17 cellular contexts compared by ENCODE assay signal in genomic region chr16:31187808-31188189, GRCh38. TPM values are rescaled to one million over a fixed set of nuclear protein-coding genes. Genes with fewer than 3 reads are reported as not detected.
DNase-seq lines count a peak whose midpoint lies in the region; ATAC-seq and TF ChIP-seq lines count a peak whose summit lies in the region.
"Had no signal": no experiment of that assay in that cellular context is flagged by ENCODE, and none has a peak within 500 bp of the region (broad histone marks: within the 10 kb centered on the region; RNA-seq: fewer than 3 reads in every experiment).

No MANE protein-coding gene starts in this region.

- peaks cover 32 to 100% of the 10 kb centered on the region in 2 donors for H3K36me3 ChIP-seq in gastroesophageal sphincter

- no peak overlapping the region for H3K27ac ChIP-seq in gastroesophageal sphincter
- H3K27ac ChIP-seq: dorsolateral prefrontal cortex, thoracic aorta had no signal

- no peak for TF ChIP-seq CTCF in gastroesophageal sphincter (IDR thresholded peaks at IDR 0.05)

- H3K4me3 Mint-ChIP-seq in T-helper 17 cell (no peak overlapping the region), memory B cell (no peak overlapping the region)
- H3K4me3 Mint-ChIP-seq: activated T-helper 1 cell treated with anti-CD3 and anti-CD28 coated beads, Interleukin-12 subunit alpha, Interleukin-12 subunit beta, Interleukin-2, Interleukin-4 antibody, amounts not matched to agents 30 ng/mL and 10 ng/mL and 1 ng/mL, durations not matched to agents 14 hours and 24 hours and 36 hours had no signal

- peak; percentile 25 for TF ChIP-seq POLR2A in GM19193 (IDR thresholded peaks at IDR 0.05; ENCODE audit: extremely low read depth, insufficient read depth, insufficient read length)
- no peak for TF ChIP-seq POLR2A in gastroesophageal sphincter (IDR thresholded peaks at IDR 0.05)

- ATAC-seq in T-helper 17 cell (no peak), memory B cell (ENCODE audit: low read depth) (no peak), gastroesophageal sphincter (no peak), Right ventricle myocardium superior (ENCODE audit: poor library complexity) (no peak)
- ATAC-seq: left lobe of liver, PC-3 had no signal

- TF ChIP-seq EP300 in gastroesophageal sphincter (IDR thresholded peaks at IDR 0.05) = no peak

- no peak for DNase-seq in T-helper 17 cell
- DNase-seq in memory B cell (ENCODE audit: low spot score in 2 of 2) = no peak
- DNase-seq in NCI-H526 (lab: John Stamatoyannopoulos, UW) = no peak
- no peak for DNase-seq in Right ventricle myocardium superior
- DNase-seq: activated CD4-positive, CD25-positive, alpha-beta regulatory T cell; dorsolateral prefrontal cortex; MG63; NCI-H2029; NCI-H524; PC-3 had no signal

- H3K4me1 ChIP-seq in gastroesophageal sphincter = peaks cover 0 to 41% (median 9%) of the 10 kb centered on the region in 3 donors

- H3K27ac Mint-ChIP-seq in T-helper 17 cell (peak overlapping the region; percentile 99), memory B cell (peak overlapping the region; percentile 86)

- intact Hi-C loops in Right ventricle myocardium superior (cut with DNase I) = loop anchor here (10.0 kb wide), 1 partner anchor 257 kb away; the partner anchor contains the start of gene ZNF843

- H3K9me3 ChIP-seq in T-helper 17 cell (ENCODE audit: control insufficient read depth, low read length, poor library complexity, severe bottlenecking) (no peaks in the 10 kb centered on the region), gastroesophageal sphincter (no peaks in the 10 kb centered on the region)
- H3K9me3 ChIP-seq: MG63, thoracic aorta had no signal

- H3K27me3 Mint-ChIP-seq in T-helper 17 cell (no peaks in the 10 kb centered on the region), memory B cell (no peaks in the 10 kb centered on the region)

- H3K4me3 ChIP-seq in gastroesophageal sphincter = no peak overlapping the region
- H3K4me3 ChIP-seq: dorsolateral prefrontal cortex, MG63, thoracic aorta had no signal

- WGBS in gastroesophageal sphincter (ENCODE audit: low coverage in 1 of 2), 2 donors = 64 to 74% methylated on average over 6 to 8 of the region's 8 CpGs

- H3K4me1 Mint-ChIP-seq in T-helper 17 cell = peaks cover 71% of the 10 kb centered on the region
- peaks cover 44% of the 10 kb centered on the region for H3K4me1 Mint-ChIP-seq in memory B cell

- H3K36me3 Mint-ChIP-seq in T-helper 17 cell (ENCODE audit: low read depth) (peaks cover 30% of the 10 kb centered on the region), memory B cell (peaks cover 70% of the 10 kb centered on the region)

- no peaks in the 10 kb centered on the region for H3K27me3 ChIP-seq in gastroesophageal sphincter
- H3K27me3 ChIP-seq: dorsolateral prefrontal cortex, MG63 had no signal

- no peaks in the 10 kb centered on the region for H3K9me3 Mint-ChIP-seq in memory B cell
- H3K9me3 Mint-ChIP-seq: activated T-helper 1 cell treated with anti-CD3 and anti-CD28 coated beads, Interleukin-12 subunit alpha, Interleukin-12 subunit beta, Interleukin-2, Interleukin-4 antibody, amounts not matched to agents 30 ng/mL and 10 ng/mL and 1 ng/mL, durations not matched to agents 14 hours and 24 hours and 36 hours had no signal

RNA-seq across cellular contexts. Expression of gene FUS, which starts 7.9 kb away (rescaled TPM):
- total RNA-seq in T-helper 17 cell (100 to 1,000 TPM; 910 to 947 TPM), gastroesophageal sphincter (10 to 100 TPM; 12.5 to 69.9 (median 40.0) TPM), Right ventricle myocardium superior (79.3 TPM)

RNA-seq across cellular contexts. Expression of gene PYCARD, which starts 14.8 kb away (rescaled TPM):
- 10 to 100 TPM; 17.9 to 22.1 TPM for total RNA-seq in T-helper 17 cell
- 10 to 100 TPM in 2 of 4 donors, 1 to 10 TPM in 2; 3.9 to 21.8 (median 11.3) TPM for total RNA-seq in gastroesophageal sphincter
- total RNA-seq in Right ventricle myocardium superior = 8.2 TPM

RNA-seq across cellular contexts. Expression of gene TRIM72, which starts 26.1 kb away (rescaled TPM):
- under 1 TPM; 0.08 to 0.17 TPM for total RNA-seq in T-helper 17 cell
- under 1 TPM in 2 of 4 donors, not detected in 2; under 0.01 to 0.08 TPM for total RNA-seq in gastroesophageal sphincter
- total RNA-seq in Right ventricle myocardium superior = 0.70 TPM
- total RNA-seq: left lobe of liver, PC-3 had no signal

RNA-seq across cellular contexts. Expression of gene PYDC1, which starts 29.1 kb away (rescaled TPM):
- total RNA-seq in T-helper 17 cell = not detected
- under 1 TPM in 1 of 4 donors, not detected in 3; 0.93 TPM for total RNA-seq in gastroesophageal sphincter
- not detected for total RNA-seq in Right ventricle myocardium superior
- total RNA-seq: activated T-helper 1 cell treated with anti-CD3 and anti-CD28 coated beads, Interleukin-12 subunit alpha, Interleukin-12 subunit beta, Interleukin-2, Interleukin-4 antibody, amounts not matched to agents 30 ng/mL and 10 ng/mL and 1 ng/mL, durations not matched to agents 14 hours and 24 hours and 36 hours; HT1080; left lobe of liver; myocyte; PC-3; thoracic aorta had no signal

RNA-seq across cellular contexts. Expression of gene PRSS36, which starts 37.9 kb away (rescaled TPM):
- total RNA-seq in T-helper 17 cell = under 1 TPM; 0.10 to 0.47 TPM
- 10 to 100 TPM in 1 of 4 donors, 1 to 10 TPM in 2, under 1 TPM in 1; 0.17 to 15.3 (median 3.7) TPM for total RNA-seq in gastroesophageal sphincter
- total RNA-seq in Right ventricle myocardium superior = 2.2 TPM

Comparison
In these comparisons a context has a peak if more than half of its experiments do, and no peak if none do; other contexts are left out.
1. RNA of gene FUS, which starts 7.9 kb away (total RNA-seq): 910 to 947 TPM in T-helper 17 cell; 79.3 TPM in Right ventricle myocardium superior (single experiment) and 12.5 to 69.9 TPM in gastroesophageal sphincter; every median in the first group is over 10 times any median in the second.